ENCODE assay signal across 30 cellular contexts in genomic region chr5:18024542-18024941, GRCh38.
"Had no signal": no experiment of that assay in that cellular context is flagged by ENCODE, and none has a peak within 500 bp of the region (broad histone marks: within the 10 kb centered on the region; RNA-seq: fewer than 3 reads in every experiment).

No MANE protein-coding gene starts in this region.

- H3K4me1 Mint-ChIP-seq: naive thymus-derived CD4-positive, alpha-beta T cell had no signal

- H3K27ac ChIP-seq: body of pancreas, cardiac muscle cell, colonic mucosa, gastroesophageal sphincter, hepatocyte, pancreas, psoas muscle, right atrium auricular region, suprapubic skin, tibial nerve, VCaP had no signal

- H2AFZ ChIP-seq: hepatocyte had no signal

- H3K4me3 ChIP-seq: body of pancreas, cardiac muscle cell, colonic mucosa, gastroesophageal sphincter, hepatocyte, pancreas, psoas muscle, right atrium auricular region, suprapubic skin, tibial nerve had no signal

- H3K4me3 Mint-ChIP-seq: activated naive CD8-positive, alpha-beta T cell; naive thymus-derived CD4-positive, alpha-beta T cell; T-helper 2 cell treated with Interferon-gamma antibody and Interleukin-4, amounts not matched to agents 5 μg/mL and 100 μg/mL, for 36 hours had no signal

- DNase-seq: activated CD4-positive, alpha-beta T cell treated with anti-CD3 and anti-CD28 coated beads for 48 hours; activated CD4-positive, alpha-beta T cell treated with anti-CD3 and anti-CD28 coated beads, Interleukin-2, amount 50 U/mL, for 48 hours; activated CD8-positive, alpha-beta memory T cell treated with anti-CD3 and anti-CD28 coated beads for 24 hours; activated effector memory CD4-positive, alpha-beta T cell treated with Interleukin-2 at 50 U/mL for 16 hours; activated naive CD4-positive, alpha-beta T cell treated with Interleukin-2 at 50 U/mL for 16 hours; anterior cingulate cortex; body of pancreas; cerebellar nuclear complex; colonic mucosa; effector memory CD4-positive, alpha-beta T cell; left cardiac atrium; left ventricle myocardium superior; naive thymus-derived CD4-positive, alpha-beta T cell; nucleus accumbens; pancreas; psoas muscle; stimulated activated CD4-positive, alpha-beta T cell treated with anti-CD3 and anti-CD28 coated beads, Interleukin-15, amount 100 ng/mL, for 24 hours; stimulated activated CD4-positive, alpha-beta T cell treated with anti-CD3 and anti-CD28 coated beads, Interleukin-2, amount 100 ng/mL, for 24 hours; stimulated activated naive CD4-positive, alpha-beta T cell had no signal

- H3K27ac Mint-ChIP-seq: activated naive CD8-positive, alpha-beta T cell; naive thymus-derived CD4-positive, alpha-beta T cell; T-helper 2 cell treated with Interferon-gamma antibody and Interleukin-4, amounts not matched to agents 5 μg/mL and 100 μg/mL, for 36 hours had no signal

- FAIRE-seq: keratinocyte, pancreas had no signal

- H3K36me3 Mint-ChIP-seq: activated naive CD8-positive, alpha-beta T cell; naive thymus-derived CD4-positive, alpha-beta T cell had no signal

- H3K27me3 ChIP-seq: body of pancreas, cardiac muscle cell, colonic mucosa, gastroesophageal sphincter, hepatocyte, pancreas, right atrium auricular region, suprapubic skin, tibial nerve had no signal

- H3K36me3 ChIP-seq: cardiac muscle cell, colonic mucosa, gastroesophageal sphincter, pancreas, right atrium auricular region, suprapubic skin, tibial nerve had no signal

- H3K27me3 Mint-ChIP-seq: activated naive CD8-positive, alpha-beta T cell; naive thymus-derived CD4-positive, alpha-beta T cell had no signal

- H3K79me2 ChIP-seq: hepatocyte had no signal

- H3K9me3 ChIP-seq: body of pancreas, colonic mucosa, gastroesophageal sphincter, pancreas, psoas muscle, right atrium auricular region, suprapubic skin, tibial nerve had no signal

- ATAC-seq: activated CD4-positive, CD25-positive, alpha-beta regulatory T cell treated with anti-CD3 and anti-CD28 coated beads, Interleukin-2, amount 50 U/mL, for 24 hours; body of pancreas; gastroesophageal sphincter; left cardiac atrium; left ventricle myocardium superior; naive thymus-derived CD4-positive, alpha-beta T cell; pancreas; psoas muscle had no signal

- H3K4me1 ChIP-seq: body of pancreas, colonic mucosa, gastroesophageal sphincter, pancreas, psoas muscle, right atrium auricular region, suprapubic skin, tibial nerve had no signal

- H3K4me2 ChIP-seq: hepatocyte had no signal
